Comparison of ENCODE assay signal across 8 cellular contexts in genomic region chr13:48976677-48977625, GRCh38. TPM values are rescaled to one million over a fixed set of nuclear protein-coding genes. Genes with fewer than 3 reads are reported as not detected.
DNase-seq lines count a peak whose midpoint lies in the region; ATAC-seq and TF ChIP-seq lines count a peak whose summit lies in the region.

No MANE protein-coding gene starts in this region.

- H3K23ac ChIP-seq in IMR-90 (ENCODE audit: low read depth, low read length), result peak overlapping the region; percentile 90

- TF ChIP-seq RAD21 in IMR-90 (IDR thresholded peaks at IDR 0.05; ENCODE audit: low read length), result no peak

- H3K9ac ChIP-seq in IMR-90 (ENCODE audit: low read depth, low read length), result peak overlapping the region; percentile 94

- 0% methylated on average over 7 of the region's 30 CpGs; no CpG with 5 or more reads in 1 of the 2 experiments for WGBS in IMR-90 (ENCODE audit: extremely low coverage in 2 of 2, insufficient read length in 1 of 2), 2 experiments

- peaks cover 54% of the 10 kb centered on the region for H3K79me2 ChIP-seq in osteoblast (ENCODE audit: insufficient read depth, low read length)

- H4K8ac ChIP-seq in IMR-90 (ENCODE audit: low read depth in 2 of 2, low read length in 2 of 2), result peak overlapping the region; percentile 37 to 38

- peak; percentile 50 for TF ChIP-seq POLR2A in GM18951 (IDR thresholded peaks at IDR 0.05; ENCODE audit: extremely low read depth, insufficient read depth, insufficient read length)
- no peak for TF ChIP-seq POLR2A in IMR-90 (IDR thresholded peaks at IDR 0.05; ENCODE audit: low read depth, low read length)

- BruUV-seq in IMR-90 (replicated peaks; lab: Mats Ljungman, UMichigan), result TSS peak; percentile 76

- TF ChIP-seq CTCF in C4-2B (conservative IDR thresholded peaks at IDR 0.05) (no peak; the same call in 1 of the 2 replicates), IMR-90 (conservative IDR thresholded peaks at IDR 0.05; ENCODE audit: low read depth, low read length) (no peak), WTC11 (IDR thresholded peaks at IDR 0.05) (no peak), fibroblast of villous mesenchyme (IDR thresholded peaks at IDR 0.05; ENCODE audit: insufficient read depth, low read depth, low read length) (no peak), osteoblast (IDR thresholded peaks at IDR 0.05; ENCODE audit: extremely low read depth, low read depth, low read length) (no peak)

- no peaks in the 10 kb centered on the region for H3K27me3 ChIP-seq in IMR-90 (ENCODE audit: control insufficient read depth, insufficient read depth, low read length)
- no peaks in the 10 kb centered on the region for H3K27me3 ChIP-seq in osteoblast (ENCODE audit: insufficient read depth, low read length)

- ATAC-seq in IMR-90 (ENCODE audit: low read depth), result no peak
- no peak for ATAC-seq in WTC11
- ATAC-seq in HG03342 (IDR thresholded peaks at IDR 0.05; ENCODE audit: unreplicated experiment), result no peak

- peak overlapping the region; percentile 61 for H4K91ac ChIP-seq in IMR-90 (ENCODE audit: insufficient read depth, low read depth, low read length)

- peaks cover 10% of the 10 kb centered on the region for H3K36me3 Mint-ChIP-seq in WTC11

- H2BK20ac ChIP-seq in IMR-90 (ENCODE audit: low read depth, low read length), result no peak overlapping the region; the same call in 1 of the 2 replicates

- H3K4me3 ChIP-seq in IMR-90 (ENCODE audit: insufficient read depth, low read depth, low read length) (peak overlapping the region; percentile 99), fibroblast of villous mesenchyme (ENCODE audit: low read depth, low read length) (peak overlapping the region; percentile 88), osteoblast (ENCODE audit: insufficient read depth, low read length) (peak overlapping the region; percentile 90)

- peak overlapping the region; percentile 90 for H3K27ac Mint-ChIP-seq in WTC11

- H3K4ac ChIP-seq in IMR-90 (ENCODE audit: low read depth, low read length), result peak overlapping the region; percentile 79

- peaks cover 47% of the 10 kb centered on the region for H3K4me1 Mint-ChIP-seq in WTC11

- peak overlapping the region; percentile 87 for H3K4me3 Mint-ChIP-seq in WTC11

- DNase-seq in IMR-90, result no peak
- DNase-seq in WTC11 (ENCODE audit: low spot score), result no peak
- DNase-seq in fibroblast of villous mesenchyme (ENCODE audit: low read depth), result peak; percentile 77
- DNase-seq in osteoblast (ENCODE audit: insufficient read length, low spot score, missing footprints), result peak; percentile 50
- DNase-seq in posterior vena cava (ENCODE audit: low spot score), result no peak

- H3K4me1 ChIP-seq in IMR-90 (ENCODE audit: control insufficient read depth, insufficient read depth, low read length), result peaks cover 9% of the 10 kb centered on the region; the same call in 1 of the 2 replicates
- H3K4me1 ChIP-seq in osteoblast (ENCODE audit: insufficient read depth, low read length), result peaks cover 21% of the 10 kb centered on the region

- H2BK120ac ChIP-seq in IMR-90 (ENCODE audit: low read depth, low read length), result peak overlapping the region; percentile 80; the same call in 1 of the 2 replicates

- H3K36me3 ChIP-seq in IMR-90 (ENCODE audit: control insufficient read depth, insufficient read depth, low read length) (no peaks in the 10 kb centered on the region), osteoblast (ENCODE audit: insufficient read depth, low read length) (no peaks in the 10 kb centered on the region)

- intact Hi-C loops in IMR-90 (cut with micrococcal nuclease) (loop anchor here (1.0 to 10.0 kb wide), 5 partner anchors 90 to 628 kb away; no protein-coding TSS in a partner anchor), posterior vena cava (cut with DNase I) (no loop called here)

- dilution Hi-C loops in IMR-90 (cut with HindIII; ENCODE audit: low sequenced_read_pairs, unreplicated experiment), result no loop called here

- in situ Hi-C loops in GM18951 (cut with MboI; ENCODE audit: low sequenced_read_pairs, unreplicated experiment) (no loop called here), IMR-90 (cut with MboI; ENCODE audit: low sequenced_read_pairs) (no loop called here)

- H2BK5ac ChIP-seq in IMR-90 (ENCODE audit: low read depth, low read length, poor library complexity, severe bottlenecking), result peak overlapping the region; percentile 88

- peak overlapping the region; percentile 93 for H3K27ac ChIP-seq in C4-2B
- H3K27ac ChIP-seq in IMR-90 (ENCODE audit: insufficient read depth, low read length), result peak overlapping the region; percentile 92
- peak overlapping the region; percentile 87 for H3K27ac ChIP-seq in osteoblast (ENCODE audit: low read depth, low read length)

- H3K27me3 Mint-ChIP-seq in WTC11 (ENCODE audit: low read depth), result peaks cover under 1% of the 10 kb centered on the region; the same call in 1 of the 2 replicates

- peak overlapping the region; percentile 83 for H2AK9ac ChIP-seq in IMR-90 (replicated peaks; ENCODE audit: low read depth, low read length, poor library complexity)

- CTCF ChIA-PET in IMR-90 (lab: Yijun Ruan, JAX), result no interaction called here
- CTCF ChIA-PET in WTC11 (lab: Charles Lee), result no interaction called here

- peaks cover 13% of the 10 kb centered on the region for H3K9me3 Mint-ChIP-seq in WTC11

- H4K5ac ChIP-seq in IMR-90 (ENCODE audit: low read depth, low read length), result peak overlapping the region; percentile 75

- H2AFZ ChIP-seq in IMR-90 (replicated peaks; ENCODE audit: low read length, poor library complexity) (peak overlapping the region; percentile 90), osteoblast (ENCODE audit: low read length) (peak overlapping the region; percentile 91)

- peaks cover 5 to 33% of the 10 kb centered on the region in 2 experiments; a peak in 2 of 4 replicates for H3K79me1 ChIP-seq in IMR-90 (ENCODE audit: low read depth in 1 of 2, low read length in 2 of 2)

- H2BK15ac ChIP-seq in IMR-90 (ENCODE audit: low read depth, low read length), result peak overlapping the region; percentile 66; the same call in 1 of the 3 replicates

- H3K4me2 ChIP-seq in IMR-90 (ENCODE audit: low read depth, low read length) (peak overlapping the region; percentile 87), osteoblast (ENCODE audit: insufficient read depth, low read length) (peak overlapping the region; percentile 89)

- POLR2A ChIA-PET in IMR-90 (lab: Charles Lee; ENCODE audit: unreplicated experiment), result no interaction called here
- POLR2A ChIA-PET in WTC11 (lab: Charles Lee), result interaction anchor here (0.6 to 1.3 kb wide), 2 partner anchors 103 to 214 kb away, joined by 3 read pairs; no protein-coding TSS in a partner anchor

- peak overlapping the region; percentile 44 for H3K14ac ChIP-seq in IMR-90 (replicated peaks; ENCODE audit: low read depth, low read length)

- peak overlapping the region; percentile 40 for H3K56ac ChIP-seq in IMR-90 (ENCODE audit: extremely low read depth, insufficient read depth, low read length)

- H3K18ac ChIP-seq in IMR-90 (ENCODE audit: low read depth, low read length), result peak overlapping the region; percentile 90

- H3K9me1 ChIP-seq in IMR-90 (ENCODE audit: insufficient read depth, low read length), result no peaks in the 10 kb centered on the region

- H4K20me1 ChIP-seq in IMR-90 (ENCODE audit: insufficient read depth, low read length) (peaks cover 9% of the 10 kb centered on the region; the same call in 1 of the 2 replicates), osteoblast (ENCODE audit: insufficient read depth, low read length) (no peaks in the 10 kb centered on the region)

- peak overlapping the region; percentile 20; the same call in 1 of the 2 replicates for H2AK5ac ChIP-seq in IMR-90 (ENCODE audit: low read depth, low read length)

- H3K9me3 ChIP-seq in IMR-90 (ENCODE audit: control insufficient read depth, insufficient read depth, low read length), result peaks cover 2% of the 10 kb centered on the region
- peaks cover 5% of the 10 kb centered on the region for H3K9me3 ChIP-seq in osteoblast (ENCODE audit: low read depth, low read length)

TF ChIP-seq in IMR-90, 13 proteins besides CTCF, POLR2A, EP300 and RAD21 (continues in another document):
- TF ChIP-seq RCOR1 (IDR thresholded peaks at IDR 0.05; ENCODE audit: insufficient replicate concordance, low read length) (no peak), MXI1 (IDR thresholded peaks at IDR 0.05; ENCODE audit: borderline replicate concordance, low read depth, low read length) (no peak), ELK1 (IDR thresholded peaks at IDR 0.05; ENCODE audit: borderline replicate concordance, low read depth, low read length) (no peak)

TF ChIP-seq in WTC11, 78 proteins besides CTCF, POLR2A, EP300 and RAD21 (continues in another document):
- no peak for TF ChIP-seq HMGXB4 (CRISPR knock-in tag; IDR thresholded peaks at IDR 0.05)
- no peak for TF ChIP-seq MLX (CRISPR knock-in tag; IDR thresholded peaks at IDR 0.05)
- TF ChIP-seq ZNF396 (CRISPR knock-in tag; IDR thresholded peaks at IDR 0.05; ENCODE audit: borderline replicate concordance), result no peak
- no peak for TF ChIP-seq NFYB (CRISPR knock-in tag; conservative IDR thresholded peaks at IDR 0.05; ENCODE audit: low read depth)
- no peak for TF ChIP-seq JAZF1 (CRISPR knock-in tag; IDR thresholded peaks at IDR 0.05)
- TF ChIP-seq CREM (CRISPR knock-in tag; IDR thresholded peaks at IDR 0.05), result no peak

RNA-seq across cellular contexts. Expression of gene FNDC3A, which starts 1.2 kb away (rescaled TPM):
- total RNA-seq in IMR-90 (2012; rRNA removed) (60.4 and 72.8 TPM in 2 replicates), WTC11 (2021) (21.8 to 24.8 TPM (median 23.0 TPM) in 3 replicates), fibroblast of villous mesenchyme (73.4 and 122 TPM in 2 replicates), osteoblast (50.7 and 51.3 TPM in 2 replicates), posterior vena cava (10 to 100 TPM; 49.0 to 52.1 TPM)
- polyA plus RNA-seq in IMR-90 (2012; rRNA removed), result 23.9 and 29.2 TPM in 2 replicates
- 6.0 and 7.3 TPM in 2 replicates for polyA plus RNA-seq in IMR-90 (2012; cell fraction: cytosol; rRNA removed)
- 7.8 and 56.8 TPM in 2 replicates for polyA plus RNA-seq in IMR-90 (2012; cell fraction: nucleus; rRNA removed; ENCODE audit: low replicate concordance)

Comparison
In these comparisons a context has a peak if more than half of its experiments do, and no peak if none do; other contexts are left out.
1. DNase-seq: peak in fibroblast of villous mesenchyme (single experiment) and osteoblast (single experiment); none in IMR-90 (single experiment), WTC11 (single experiment) and posterior vena cava (single experiment).
2. Peak in every context shown above with its lines, with median percentiles within 50 percentile points of each other: H3K27ac ChIP-seq and H3K4me3 ChIP-seq.